In genomic region chr3:119819806-119820205, GRCh38 we compare ENCODE assay signal across 16 cellular contexts. TPM values are rescaled to one million over a fixed set of nuclear protein-coding genes. Genes with fewer than 3 reads are reported as not detected.
"Had no signal": no experiment of that assay in that cellular context is flagged by ENCODE, and none has a peak within 500 bp of the region (broad histone marks: within the 10 kb centered on the region; RNA-seq: fewer than 3 reads in every experiment).

No MANE protein-coding gene starts in this region.

- H3K36me3 ChIP-seq: adrenal gland, thyroid gland, vagina had no signal

- H3K27ac ChIP-seq: adrenal gland, pancreas, thyroid gland, vagina had no signal

- DNase-seq: activated B cell treated with CpG ODN at 0.5 μM for 24 hours; activated CD4-positive, alpha-beta T cell treated with anti-CD3 and anti-CD28 coated beads, Interleukin-2, amount 10 ng/mL, durations not matched to agents 7 days and 5 days; activated naive CD4-positive, alpha-beta T cell treated with anti-CD3 and anti-CD28 coated beads, Interleukin-2, amount 10 ng/mL, durations not matched to agents 7 days and 5 days; activated T-cell treated with anti-CD3 and anti-CD28 coated beads for 4 hours; adrenal gland; dermis blood vessel endothelial cell; erythroblast; foreskin melanocyte; pancreas; thyroid gland had no signal

- H3K9me3 Mint-ChIP-seq: activated B cell treated with CpG ODN at 0.5 μM for 24 hours; activated CD4-positive, alpha-beta T cell treated with anti-CD3 and anti-CD28 coated beads, Interleukin-2, amount 10 ng/mL, durations not matched to agents 7 days and 5 days; activated naive CD4-positive, alpha-beta T cell treated with anti-CD3 and anti-CD28 coated beads, Interleukin-2, amount 10 ng/mL, durations not matched to agents 7 days and 5 days; activated T-helper 2 cell treated with anti-CD3 and anti-CD28 coated beads, Interferon-gamma antibody, Interleukin-2, Interleukin-4, amounts not matched to agents 10 μg/mL and 5 μg/mL and 100 μg/mL, durations not matched to agents 14 hours and 24 hours and 36 hours; central memory CD8-positive, alpha-beta T cell; neural crest cell; T-helper 1 cell treated with Interleukin-12 subunit alpha and Interleukin-12 subunit beta and Interleukin-4 antibody, amounts not matched to agents 30 μg/mL and 1 μg/mL, for 36 hours had no signal

- H3K27me3 Mint-ChIP-seq: activated B cell treated with CpG ODN at 0.5 μM for 24 hours; activated CD4-positive, alpha-beta T cell treated with anti-CD3 and anti-CD28 coated beads, Interleukin-2, amount 10 ng/mL, durations not matched to agents 7 days and 5 days; activated naive CD4-positive, alpha-beta T cell treated with anti-CD3 and anti-CD28 coated beads, Interleukin-2, amount 10 ng/mL, durations not matched to agents 7 days and 5 days; central memory CD8-positive, alpha-beta T cell had no signal

- H3K4me3 Mint-ChIP-seq: activated B cell treated with CpG ODN at 0.5 μM for 24 hours; activated CD4-positive, alpha-beta T cell treated with anti-CD3 and anti-CD28 coated beads, Interleukin-2, amount 10 ng/mL, durations not matched to agents 7 days and 5 days; activated naive CD4-positive, alpha-beta T cell treated with anti-CD3 and anti-CD28 coated beads, Interleukin-2, amount 10 ng/mL, durations not matched to agents 7 days and 5 days; central memory CD8-positive, alpha-beta T cell; neural crest cell; T-helper 1 cell treated with Interleukin-12 subunit alpha and Interleukin-12 subunit beta and Interleukin-4 antibody, amounts not matched to agents 30 μg/mL and 1 μg/mL, for 36 hours had no signal

- H3K27ac Mint-ChIP-seq: activated B cell treated with CpG ODN at 0.5 μM for 24 hours; activated CD4-positive, alpha-beta T cell treated with anti-CD3 and anti-CD28 coated beads, Interleukin-2, amount 10 ng/mL, durations not matched to agents 7 days and 5 days; activated naive CD4-positive, alpha-beta T cell treated with anti-CD3 and anti-CD28 coated beads, Interleukin-2, amount 10 ng/mL, durations not matched to agents 7 days and 5 days; activated T-helper 2 cell treated with anti-CD3 and anti-CD28 coated beads, Interferon-gamma antibody, Interleukin-2, Interleukin-4, amounts not matched to agents 10 μg/mL and 5 μg/mL and 100 μg/mL, durations not matched to agents 14 hours and 24 hours and 36 hours; T-helper 1 cell treated with Interleukin-12 subunit alpha and Interleukin-12 subunit beta and Interleukin-4 antibody, amounts not matched to agents 30 μg/mL and 1 μg/mL, for 36 hours had no signal

- H3K9me3 ChIP-seq: adrenal gland, pancreas, thyroid gland, vagina had no signal

- H3K4me1 Mint-ChIP-seq: activated B cell treated with CpG ODN at 0.5 μM for 24 hours; activated CD4-positive, alpha-beta T cell treated with anti-CD3 and anti-CD28 coated beads, Interleukin-2, amount 10 ng/mL, durations not matched to agents 7 days and 5 days; activated naive CD4-positive, alpha-beta T cell treated with anti-CD3 and anti-CD28 coated beads, Interleukin-2, amount 10 ng/mL, durations not matched to agents 7 days and 5 days; central memory CD8-positive, alpha-beta T cell had no signal

- H3K4me3 ChIP-seq: adrenal gland, pancreas, thyroid gland, vagina had no signal

- H3K4me1 ChIP-seq: adrenal gland, pancreas, thyroid gland, vagina had no signal

- ATAC-seq: left lobe of liver, pancreas had no signal

- H3K27me3 ChIP-seq: adrenal gland, pancreas, thyroid gland, vagina had no signal

RNA-seq across cellular contexts. Expression of gene NR1I2, which starts 37.9 kb away (rescaled TPM):
- total RNA-seq: vagina had no signal
